In genomic region chr15:26222781-26223180, GRCh38 we compare ENCODE assay signal across 9 cellular contexts.
"Had no signal": no experiment of that assay in that cellular context is flagged by ENCODE, and none has a peak within 500 bp of the region (broad histone marks: within the 10 kb centered on the region; RNA-seq: fewer than 3 reads in every experiment).

No MANE protein-coding gene starts in this region.

- H3K9me3 ChIP-seq: HAP-1 had no signal

- H3K36me3 ChIP-seq: HAP-1 had no signal

- H3K27ac Mint-ChIP-seq: HFFc6, IgD-negative memory B cell had no signal

- H3K27ac ChIP-seq: HL-60 had no signal

- H3K4me1 ChIP-seq: HAP-1 had no signal

- H3K4me1 Mint-ChIP-seq: IgD-negative memory B cell had no signal

- DNase-seq: GOT3, H7, HFFc6, KBM-7 had no signal

- H3K27me3 Mint-ChIP-seq: IgD-negative memory B cell had no signal

- H3K4me3 ChIP-seq: HAP-1 had no signal

- ATAC-seq: HCT116, HepG2 had no signal

- FAIRE-seq: HepG2 had no signal

- H3K4me3 Mint-ChIP-seq: HFFc6, IgD-negative memory B cell had no signal
